ENCODE assay signal across 28 cellular contexts in the genomic region with DNA sequence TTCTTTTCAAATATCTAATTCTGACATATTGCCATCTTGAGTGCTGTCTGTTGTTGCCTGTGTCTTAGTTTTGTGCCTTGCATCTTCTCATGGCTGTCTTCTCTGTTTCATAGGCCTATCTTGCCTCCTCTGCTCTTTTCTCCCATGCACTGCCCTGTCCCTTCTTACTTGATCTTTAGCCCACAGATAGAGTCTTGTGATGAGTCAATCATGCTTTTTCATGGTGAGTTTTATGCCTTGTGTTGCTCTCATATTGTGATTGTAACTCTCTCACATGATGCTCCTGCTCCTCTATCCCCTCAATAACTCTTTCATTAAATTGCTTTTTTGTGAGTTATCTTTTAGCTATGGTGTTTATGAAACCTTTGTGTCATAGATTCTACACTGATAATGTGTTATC.
DNase-seq lines count a peak whose midpoint lies in the region; ATAC-seq and TF ChIP-seq lines count a peak whose summit lies in the region.
"Had no signal": no experiment of that assay in that cellular context is flagged by ENCODE, and none has a peak within 500 bp of the region (broad histone marks: within the 10 kb centered on the region; RNA-seq: fewer than 3 reads in every experiment).

No MANE protein-coding gene starts in this region.

- no peak for DNase-seq in cardiac muscle cell (ENCODE audit: low read depth in 1 of 2, low spot score in 1 of 2)
- no peak for DNase-seq in left ventricle myocardium inferior
- no peak for DNase-seq in SK-N-MC (ENCODE audit: low read depth, low spot score)
- peak; percentile 94 for DNase-seq in foreskin melanocyte
- DNase-seq in smooth muscle cell (lab: John Stamatoyannopoulos, UW; ENCODE audit: unreplicated experiment) = no peak
- no peak for DNase-seq in natural killer cell
- DNase-seq in NCI-H2227 treated with DMSO at 0.1 percent for 48 hours (lab: John Stamatoyannopoulos, UW) = no peak
- DNase-seq: Calu3; CD8-positive, alpha-beta memory T cell; DND-41; GM23248; IMR-90; KG1; MG63; NCI-H1105 treated with DMSO at 0.1 percent for 48 hours; NCI-H146; NCI-H1930; NCI-H2107; NCI-H446; NCI-H524 treated with DMSO at 0.1 percent for 48 hours; Right ventricle myocardium superior; RPMI8226 had no signal

- no peaks in the 10 kb centered on the region for H3K79me2 ChIP-seq in smooth muscle cell (ENCODE audit: low read depth)

- H4K20me1 ChIP-seq in smooth muscle cell (ENCODE audit: low read depth) = no peaks in the 10 kb centered on the region

- H3K4me3 ChIP-seq in cardiac muscle cell = no peak overlapping the region
- H3K4me3 ChIP-seq in left ventricle myocardium inferior = no peak overlapping the region
- H3K4me3 ChIP-seq in SK-N-MC = no peak overlapping the region
- no peak overlapping the region for H3K4me3 ChIP-seq in smooth muscle cell
- H3K4me3 ChIP-seq: GM23248, HAP-1, MG63, SJSA1 had no signal

- ATAC-seq in HG03565 (IDR thresholded peaks at IDR 0.05; ENCODE audit: unreplicated experiment) (no peak), natural killer cell (no peak)

- TF ChIP-seq CTCF in cardiac muscle cell (IDR thresholded peaks at IDR 0.05; ENCODE audit: low read depth, low read length) = no peak
- TF ChIP-seq CTCF in left ventricle myocardium inferior (IDR thresholded peaks at IDR 0.05; ENCODE audit: borderline replicate concordance) = no peak
- no peak for TF ChIP-seq CTCF in smooth muscle cell (IDR thresholded peaks at IDR 0.05; ENCODE audit: borderline replicate concordance, insufficient read depth, poor library complexity, severe bottlenecking)
- no peak for TF ChIP-seq CTCF in natural killer cell (IDR thresholded peaks at IDR 0.05)

- peak overlapping the region; percentile 55 for H3K27ac ChIP-seq in cardiac muscle cell
- no peak overlapping the region for H3K27ac ChIP-seq in left ventricle myocardium inferior (replicated peaks)
- H3K27ac ChIP-seq in SK-N-MC = peak overlapping the region; percentile 91; the same call in 1 of the 2 replicates
- peak overlapping the region; percentile 63 for H3K27ac ChIP-seq in smooth muscle cell (ENCODE audit: low read depth)
- H3K27ac ChIP-seq: 22Rv1, GM23248, SJSA1 had no signal

- H2AFZ ChIP-seq in smooth muscle cell (ENCODE audit: low read depth) = no peak overlapping the region
- H2AFZ ChIP-seq: GM23248 had no signal

- intact Hi-C loops in left ventricle myocardium inferior (cut with micrococcal nuclease) = no loop called here
- intact Hi-C loops in natural killer cell (cut with micrococcal nuclease) = no loop called here

- H3K27me3 ChIP-seq in cardiac muscle cell = no peaks in the 10 kb centered on the region
- H3K27me3 ChIP-seq in left ventricle myocardium inferior (ENCODE audit: low read depth) = no peaks in the 10 kb centered on the region
- no peaks in the 10 kb centered on the region for H3K27me3 ChIP-seq in smooth muscle cell (ENCODE audit: low read depth)
- H3K27me3 ChIP-seq: SJSA1 had no signal

- no peak overlapping the region for H3K27ac Mint-ChIP-seq in natural killer cell
- H3K27ac Mint-ChIP-seq: B cell; CD14-positive monocyte; CD8-positive, alpha-beta memory T cell had no signal

- H3K4me1 Mint-ChIP-seq in natural killer cell = no peaks in the 10 kb centered on the region
- H3K4me1 Mint-ChIP-seq: B cell; CD14-positive monocyte; CD8-positive, alpha-beta memory T cell had no signal

- H3K9me3 ChIP-seq in cardiac muscle cell (ENCODE audit: low read depth) (no peaks in the 10 kb centered on the region), left ventricle myocardium inferior (replicated peaks) (no peaks in the 10 kb centered on the region), SK-N-MC (ENCODE audit: low read depth, low read length) (no peaks in the 10 kb centered on the region), smooth muscle cell (replicated peaks; ENCODE audit: low read depth) (peaks cover 2% of the 10 kb centered on the region)
- H3K9me3 ChIP-seq: HAP-1, MG63, SJSA1 had no signal

- H3K9me3 Mint-ChIP-seq in natural killer cell = peaks cover 0 to 2% of the 10 kb centered on the region in 2 donors
- H3K9me3 Mint-ChIP-seq: CD14-positive monocyte had no signal

- H3K4me2 ChIP-seq in smooth muscle cell = peak overlapping the region; percentile 47

- H3K27me3 Mint-ChIP-seq in natural killer cell (ENCODE audit: low read depth in 2 of 2) = no peaks in the 10 kb centered on the region
- H3K27me3 Mint-ChIP-seq: B cell; CD8-positive, alpha-beta memory T cell had no signal

- H3K9ac ChIP-seq in SK-N-MC (ENCODE audit: insufficient read length) (no peak overlapping the region), smooth muscle cell (ENCODE audit: low read depth) (no peak overlapping the region)
- H3K9ac ChIP-seq: GM23248 had no signal

- H3K36me3 Mint-ChIP-seq in natural killer cell = no peaks in the 10 kb centered on the region
- H3K36me3 Mint-ChIP-seq: CD14-positive monocyte; CD8-positive, alpha-beta memory T cell had no signal

- H3F3A ChIP-seq in smooth muscle cell (ENCODE audit: low read depth) = peaks cover 9% of the 10 kb centered on the region

- H3K4me3 Mint-ChIP-seq in natural killer cell = no peak overlapping the region
- H3K4me3 Mint-ChIP-seq: B cell; CD14-positive monocyte; CD8-positive, alpha-beta memory T cell had no signal

- H3K4me1 ChIP-seq in cardiac muscle cell (ENCODE audit: low read depth) = peaks cover 39% of the 10 kb centered on the region
- H3K4me1 ChIP-seq in left ventricle myocardium inferior = no peaks in the 10 kb centered on the region
- H3K4me1 ChIP-seq in smooth muscle cell (ENCODE audit: low read depth) = peaks cover 5% of the 10 kb centered on the region
- H3K4me1 ChIP-seq: HAP-1, SJSA1 had no signal

- H3K36me3 ChIP-seq in cardiac muscle cell (no peaks in the 10 kb centered on the region), left ventricle myocardium inferior (no peaks in the 10 kb centered on the region), SK-N-MC (ENCODE audit: insufficient read depth, low read length) (no peaks in the 10 kb centered on the region), smooth muscle cell (ENCODE audit: low read depth) (no peaks in the 10 kb centered on the region)
- H3K36me3 ChIP-seq: HAP-1, MG63, SJSA1 had no signal
